ENCODE assay signal across 12 cellular contexts in the genomic region with DNA sequence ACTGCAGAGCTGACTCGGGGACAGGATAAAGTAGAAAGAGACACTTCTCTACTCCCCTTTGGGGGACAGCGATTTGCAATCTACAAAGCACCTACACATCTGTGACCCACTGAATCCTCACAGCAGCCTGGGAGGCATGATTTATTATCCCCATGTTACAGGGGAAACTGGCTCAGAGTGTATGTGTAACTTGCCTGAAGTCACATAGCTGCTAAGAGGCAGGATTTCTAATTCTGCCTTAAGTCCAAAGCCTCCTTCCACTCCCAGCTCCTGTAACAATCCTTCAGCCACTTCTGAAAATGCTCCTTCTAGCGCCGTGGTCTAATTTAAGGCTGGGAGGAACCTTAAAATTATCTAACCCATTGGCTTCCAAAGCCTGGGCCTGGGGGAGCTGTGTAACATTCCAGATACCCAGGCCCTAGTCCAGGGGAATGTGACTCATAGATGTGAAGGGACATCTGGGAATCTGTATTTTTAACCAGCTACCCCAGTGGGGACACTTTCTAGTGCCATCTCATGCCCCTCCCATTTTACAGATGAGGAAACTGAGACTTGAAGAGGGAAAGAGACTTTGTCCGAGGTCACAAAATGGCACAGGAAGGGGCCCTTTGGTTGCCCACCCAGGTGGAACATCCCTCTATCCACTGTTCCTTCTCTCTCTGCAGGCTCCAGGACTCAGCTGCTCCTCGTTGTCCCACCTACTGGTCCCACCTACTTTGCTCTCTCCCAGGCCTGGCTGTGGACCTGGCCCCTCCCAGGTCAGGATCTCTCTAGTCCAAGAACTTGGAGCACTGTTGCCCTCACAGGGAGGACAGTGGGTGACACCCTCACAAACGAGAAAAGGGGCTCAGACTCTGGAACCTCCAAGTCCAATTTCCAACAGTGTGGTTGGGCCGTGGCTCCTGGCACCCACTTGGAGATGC. TPM values are rescaled to one million over a fixed set of nuclear protein-coding genes. Genes with fewer than 3 reads are reported as not detected.
DNase-seq lines count a peak whose midpoint lies in the region; ATAC-seq, FAIRE-seq and TF ChIP-seq lines count a peak whose summit lies in the region.
"Had no signal": no experiment of that assay in that cellular context is flagged by ENCODE, and none has a peak within 500 bp of the region (broad histone marks: within the 10 kb centered on the region; RNA-seq: fewer than 3 reads in every experiment).

No MANE protein-coding gene starts in this region.

- intact Hi-C loops in K562 (cut with micrococcal nuclease), result loop anchor here (5.0 kb wide), 2 partner anchors 107 to 163 kb away; a partner anchor contains a TSS
- intact Hi-C loops in lower lobe of right lung (cut with DNase I), result no loop called here

- H3F3A ChIP-seq in Loucy (ENCODE audit: low read depth), result peaks cover 3% of the 10 kb centered on the region; the same call in 1 of the 2 replicates

- peak overlapping the region; percentile 65 for H3K9ac ChIP-seq in Loucy (ENCODE audit: low read depth, low read length, poor library complexity, severe bottlenecking)
- H3K9ac ChIP-seq in K562 (ENCODE audit: insufficient read depth in 1 of 2, low read depth in 2 of 2, low read length in 2 of 2), result peak overlapping the region; percentile 3 to 83; a peak in 2 of 4 replicates
- peak overlapping the region; percentile 36 to 43 for H3K9ac ChIP-seq in stomach smooth muscle (ENCODE audit: low read length in 2 of 2)

- POLR2A ChIA-PET in K562 (lab: Yijun Ruan, JAX), result interaction anchor here (0.5 to 1.2 kb wide), 7 partner anchors 10 to 388 kb away, joined by 3 to 5 read pairs (median 3); a partner anchor contains a TSS

- H3K4me2 ChIP-seq in Loucy (ENCODE audit: low read depth, low read length, poor library complexity, severe bottlenecking) (peak overlapping the region; percentile 99), K562 (ENCODE audit: insufficient read depth, low read length) (no peak overlapping the region)

- BruUV-seq in K562 (replicated peaks; lab: Mats Ljungman, UMichigan), result no TSS peak

- H3K27me3 ChIP-seq in Loucy (ENCODE audit: insufficient read depth, low read length, poor library complexity, severe bottlenecking), result no peaks in the 10 kb centered on the region
- H3K27me3 ChIP-seq in K562 (ENCODE audit: control insufficient read depth in 2 of 2, insufficient read depth in 2 of 2, low read length in 2 of 2), result no peaks in the 10 kb centered on the region
- no peaks in the 10 kb centered on the region for H3K27me3 ChIP-seq in lower lobe of right lung (ENCODE audit: low read depth)
- no peaks in the 10 kb centered on the region for H3K27me3 ChIP-seq in stomach smooth muscle (ENCODE audit: control insufficient read depth in 1 of 2, insufficient read depth in 2 of 2, low read length in 2 of 2)

- FAIRE-seq in K562 (lab: Jason Lieb, UNC), result no peak
- FAIRE-seq: islet of Langerhans had no signal

- ATAC-seq in K562 (no peak), lower lobe of right lung (no peak), HG02970 (IDR thresholded peaks at IDR 0.05; ENCODE audit: low FRiP score, unreplicated experiment) (no peak)

- H3K79me2 ChIP-seq in Loucy (ENCODE audit: insufficient read depth, low read length) (peaks cover 27% of the 10 kb centered on the region), K562 (ENCODE audit: control insufficient read depth, insufficient read depth, low read length) (peaks cover 16% of the 10 kb centered on the region)

- DNase-seq in K562 (ENCODE audit: extremely low read depth in 1 of 4, low spot score in 3 of 4) (peak in 1 of 4 experiments; percentile 46), lower lobe of right lung (no peak), SHP77 (lab: John Stamatoyannopoulos, UW) (no peak), NCI-H2227 (lab: John Stamatoyannopoulos, UW; ENCODE audit: unreplicated experiment) (no peak), amygdala (lab: John Stamatoyannopoulos, UW) (no peak)
- DNase-seq: activated CD4-positive, alpha-beta T cell treated with anti-CD3 and anti-CD28 coated beads for 4 hours; dermis blood vessel endothelial cell; GF-D8 had no signal

- no peak for TF ChIP-seq RAD21 in K562 (CRISPR knock-in tag; conservative IDR thresholded peaks at IDR 0.05 in 1 of 2, IDR thresholded peaks at IDR 0.05 in 1 of 2)

- H3K36me3 ChIP-seq in Loucy (ENCODE audit: insufficient read depth, low read length), result peaks cover 53% of the 10 kb centered on the region; the same call in 1 of the 2 replicates
- peaks cover 72% of the 10 kb centered on the region for H3K36me3 ChIP-seq in K562 (ENCODE audit: control insufficient read depth, insufficient read depth, low read length)
- peaks cover 41% of the 10 kb centered on the region for H3K36me3 ChIP-seq in lower lobe of right lung
- peaks cover 7 to 23% of the 10 kb centered on the region in 2 donors for H3K36me3 ChIP-seq in stomach smooth muscle (ENCODE audit: control insufficient read depth in 2 of 2, insufficient read depth in 2 of 2, low read length in 2 of 2)

- H3K9me3 ChIP-seq in Loucy (ENCODE audit: insufficient read depth, low read depth, low read length) (no peaks in the 10 kb centered on the region), K562 (replicated peaks; ENCODE audit: control insufficient read depth, insufficient read depth, low read depth, low read length) (no peaks in the 10 kb centered on the region; the same call in 1 of the 2 replicates), lower lobe of right lung (no peaks in the 10 kb centered on the region), stomach smooth muscle (ENCODE audit: control insufficient read depth in 2 of 2, low read length in 2 of 2) (no peaks in the 10 kb centered on the region)

- H3K27ac ChIP-seq in K562 (ENCODE audit: extremely low read depth, low read depth, low read length) (peak overlapping the region; percentile 27), lower lobe of right lung (peak overlapping the region; percentile 76), stomach smooth muscle (ENCODE audit: low read length) (peak overlapping the region; percentile 80)

- no peaks in the 10 kb centered on the region for H3K9me2 ChIP-seq in Loucy (replicated peaks; ENCODE audit: low read depth, low read length)

- CTCF ChIA-PET in K562 (lab: Yijun Ruan, JAX; ENCODE audit: low intra/inter-chr PET ratio), result interaction anchor here (0.5 kb wide), 1 partner anchor 136 kb away, joined by 7 read pairs; no protein-coding TSS in a partner anchor

- in situ Hi-C loops in K562 (cut with MboI), result loop anchor here (5.0 to 10.0 kb wide), 2 partner anchors 50 to 107 kb away; a partner anchor contains a TSS

- TF ChIP-seq EP300 in K562 (IDR thresholded peaks at IDR 0.05; ENCODE audit: low read length), result no peak

- TF ChIP-seq CTCF in Loucy (conservative IDR thresholded peaks at IDR 0.05; ENCODE audit: low read length), result no peak
- TF ChIP-seq CTCF in K562 (IDR thresholded peaks at IDR 0.05 in 2 of 3, conservative IDR thresholded peaks at IDR 0.05 in 1 of 3; ENCODE audit: insufficient read depth in 2 of 3, low read depth in 1 of 3, low read length in 3 of 3), result no peak
- no peak for TF ChIP-seq CTCF in lower lobe of right lung (IDR thresholded peaks at IDR 0.05)

- H2AFZ ChIP-seq in Loucy (ENCODE audit: low read length) (no peak overlapping the region), K562 (ENCODE audit: low read depth, low read length) (no peak overlapping the region)

- H3K9me1 ChIP-seq in K562 (ENCODE audit: control insufficient read depth, insufficient read depth, low read length), result no peaks in the 10 kb centered on the region

- WGBS in K562 (ENCODE audit: insufficient coverage, low coverage, missing lambda C conversion rate), result 59% methylated on average over 8 of the region's 8 CpGs

- no peak for TF ChIP-seq POLR2A in K562 (conservative IDR thresholded peaks at IDR 0.05)

- peaks cover 38% of the 10 kb centered on the region for H3K4me1 ChIP-seq in Loucy (ENCODE audit: insufficient read depth, low read length, poor library complexity, severe bottlenecking)
- H3K4me1 ChIP-seq in K562 (replicated peaks in 1 of 2; ENCODE audit: control insufficient read depth in 2 of 2, insufficient read depth in 2 of 2, low read length in 2 of 2), result peaks cover 41 to 48% of the 10 kb centered on the region in 2 experiments
- peaks cover 36% of the 10 kb centered on the region for H3K4me1 ChIP-seq in lower lobe of right lung
- H3K4me1 ChIP-seq in stomach smooth muscle (ENCODE audit: control insufficient read depth, insufficient read depth, low read length), result peaks cover 57% of the 10 kb centered on the region

- peaks cover 13% of the 10 kb centered on the region for H4K20me1 ChIP-seq in Loucy (ENCODE audit: insufficient read depth, low read length, poor library complexity, severe bottlenecking)
- 0 out of 2 replicates have a peak, but pooled peaks cover 3% of the 10 kb centered on the region for H4K20me1 ChIP-seq in K562 (replicated peaks; ENCODE audit: control insufficient read depth, insufficient read depth, low read length)

- no peak overlapping the region for H3K4me3 ChIP-seq in Loucy (ENCODE audit: low read length, poor library complexity, severe bottlenecking)
- no peak overlapping the region for H3K4me3 ChIP-seq in K562
- no peak overlapping the region for H3K4me3 ChIP-seq in lower lobe of right lung
- peak overlapping the region in 1 of 2 donors; percentile 3 for H3K4me3 ChIP-seq in stomach smooth muscle (ENCODE audit: low read length in 2 of 2)

TF ChIP-seq in K562, 482 proteins besides CTCF, POLR2A, EP300 and RAD21 (continues in another document):
- TF ChIP-seq CBFA2T3 (IDR thresholded peaks at IDR 0.05), result 0 out of 2 replicates have a peak, but pooled peaks have one; percentile 9
- no peak for TF ChIP-seq ZNF232 (CRISPR knock-in tag; IDR thresholded peaks at IDR 0.05)

RNA-seq across cellular contexts. Expression of a gene that starts 48.9 kb away (rescaled TPM):
- total RNA-seq in K562 (2011; cell fraction: chromatin; rRNA removed; ENCODE audit: low replicate concordance), result 62.5 and 101 TPM in 2 replicates
- total RNA-seq in K562 (2011; cell fraction: nucleolus; rRNA removed), result 36.7 and 38.9 TPM in 2 replicates
- total RNA-seq in K562 (2011; cell fraction: nucleoplasm; rRNA removed), result 49.2 and 72.8 TPM in 2 replicates
- total RNA-seq in K562 (2014; rRNA removed) (7.9 and 12.5 TPM in 2 replicates), K562 (2014; rRNA removed; fragmentation: Illumina TruSeq; extraction: Trizol) (3.6 and 4.6 TPM in 2 replicates), K562 (2015; rRNA removed; fragmentation: Illumina TruSeq; extraction: Trizol) (4.7 and 4.8 TPM in 2 replicates), K562 (2021) (36.4 and 37.8 TPM in 2 replicates), lower lobe of right lung (23.7 TPM)
- polyA plus RNA-seq in K562 (2011; rRNA removed) (3.1 and 4.2 TPM in 2 replicates), K562 (2014; fragmentation: Illumina TruSeq; extraction: Trizol) (5.4 and 9.5 TPM in 2 replicates), K562 (2014; fragmentation: Nextera tagmentation; extraction: Ambion mirVana) (under 1 TPM; 0.21 to 0.59 TPM), K562 (2014; rRNA removed) (8.5 and 9.0 TPM in 2 replicates)
- 2.3 and 3.9 TPM in 2 replicates for polyA plus RNA-seq in K562 (2011; cell fraction: cytosol; rRNA removed)
- polyA plus RNA-seq in K562 (2011; cell fraction: nucleus; rRNA removed), result 13.3 and 21.8 TPM in 2 replicates
- polyA plus RNA-seq in K562 (2012), result 13.7 and 18.2 TPM in 2 replicates
- 3.7 and 9.1 TPM in 2 replicates for polyA minus RNA-seq in K562 (2011; rRNA and poly(A)+ RNA removed)
- 12.2 and 15.2 TPM in 2 replicates for polyA minus RNA-seq in K562 (2011; cell fraction: cytosol; rRNA and poly(A)+ RNA removed)
- 10.6 and 11.6 TPM in 2 replicates for polyA minus RNA-seq in K562 (2011; cell fraction: nucleus; rRNA and poly(A)+ RNA removed)

Comparison
In these comparisons a context has a peak if more than half of its experiments do, and no peak if none do; other contexts are left out.
1. H3K27ac ChIP-seq: peak in every context shown above with its lines; median percentile 80 in stomach smooth muscle; 76 in lower lobe of right lung; 27 in K562.